In genomic region chr4:125833-126232, GRCh38 we compare ENCODE assay signal across 8 cellular contexts. TPM values are rescaled to one million over a fixed set of nuclear protein-coding genes. Genes with fewer than 3 reads are reported as not detected.
A peak's percentile ranks its signal among the peaks of the same experiment; 100 is the strongest.
DNase-seq lines count a peak whose midpoint lies in the region; ATAC-seq and FAIRE-seq lines count a peak whose summit lies in the region.

No MANE protein-coding gene starts in this region.

- no peaks in the 10 kb centered on the region for H3K27me3 ChIP-seq in iPS DF 6.9 (ENCODE audit: control insufficient read depth, insufficient read depth, low read length)

- H3K4me1 Mint-ChIP-seq in T-helper 2 cell treated with Interferon-gamma antibody and Interleukin-4, amounts not matched to agents 5 μg/mL and 100 μg/mL, for 36 hours (ENCODE audit: low read depth): peaks cover 16% of the 10 kb centered on the region
- peaks cover 31% of the 10 kb centered on the region for H3K4me1 Mint-ChIP-seq in activated CD8-positive, alpha-beta T cell treated with anti-CD3 and anti-CD28 coated beads, Interleukin-2, amount 10 ng/mL, durations not matched to agents 7 days and 5 days (ENCODE audit: low read depth)
- H3K4me1 Mint-ChIP-seq in stimulated activated naive CD8-positive, alpha-beta T cell treated with anti-CD3 and anti-CD28 coated beads, Interleukin-15, amount 100 ng/mL, for 72 hours: peaks cover 24% of the 10 kb centered on the region

- CTCF ChIA-PET in activated CD8-positive, alpha-beta T cell treated with anti-CD3 and anti-CD28 coated beads, Interleukin-2, amount 10 ng/mL, durations not matched to agents 7 days and 5 days (lab: Charles Lee): no interaction called here

- no peak overlapping the region for H3K27ac ChIP-seq in iPS DF 6.9 (ENCODE audit: low read length)

- H3K36me3 ChIP-seq in iPS DF 6.9 (ENCODE audit: control insufficient read depth, insufficient read depth, low read length): no peaks in the 10 kb centered on the region

- no peaks in the 10 kb centered on the region for H3K4me1 ChIP-seq in iPS DF 6.9 (ENCODE audit: control insufficient read depth, insufficient read depth, low read length)

- no peak for FAIRE-seq in urothelium cell line (lab: Jason Lieb, UNC)

- H3K36me3 Mint-ChIP-seq in T-helper 2 cell treated with Interferon-gamma antibody and Interleukin-4, amounts not matched to agents 5 μg/mL and 100 μg/mL, for 36 hours (ENCODE audit: low read depth): peaks cover 46% of the 10 kb centered on the region
- H3K36me3 Mint-ChIP-seq in activated CD8-positive, alpha-beta T cell treated with anti-CD3 and anti-CD28 coated beads, Interleukin-2, amount 10 ng/mL, durations not matched to agents 7 days and 5 days (ENCODE audit: low read depth): peaks cover 76% of the 10 kb centered on the region

- POLR2A ChIA-PET in activated CD8-positive, alpha-beta T cell treated with anti-CD3 and anti-CD28 coated beads, Interleukin-2, amount 10 ng/mL, durations not matched to agents 7 days and 5 days (lab: Charles Lee): interaction anchor here (2.4 to 2.7 kb wide), 2 partner anchors 9 to 348 kb away, joined by 14 to 15 read pairs; no protein-coding TSS in a partner anchor

- peak overlapping the region; percentile 87; the same call in 1 of the 2 replicates for H3K4me3 ChIP-seq in iPS DF 6.9 (ENCODE audit: low read length)

- no CpG with 5 or more reads among the region's 5 CpGs for WGBS in iPS DF 6.9 (ENCODE audit: insufficient coverage, insufficient read length)

- peak overlapping the region; percentile 100 for H3K27ac Mint-ChIP-seq in T-helper 2 cell treated with Interferon-gamma antibody and Interleukin-4, amounts not matched to agents 5 μg/mL and 100 μg/mL, for 36 hours
- H3K27ac Mint-ChIP-seq in activated CD8-positive, alpha-beta T cell treated with anti-CD3 and anti-CD28 coated beads, Interleukin-2, amount 10 ng/mL, durations not matched to agents 7 days and 5 days: peak overlapping the region; percentile 97
- H3K27ac Mint-ChIP-seq in stimulated activated naive CD8-positive, alpha-beta T cell treated with anti-CD3 and anti-CD28 coated beads, Interleukin-15, amount 100 ng/mL, for 72 hours: peak overlapping the region; percentile 14 to 66

- H3K9me3 Mint-ChIP-seq in T-helper 2 cell treated with Interferon-gamma antibody and Interleukin-4, amounts not matched to agents 5 μg/mL and 100 μg/mL, for 36 hours: peaks cover 27% of the 10 kb centered on the region
- H3K9me3 Mint-ChIP-seq in activated CD8-positive, alpha-beta T cell treated with anti-CD3 and anti-CD28 coated beads, Interleukin-2, amount 10 ng/mL, durations not matched to agents 7 days and 5 days (ENCODE audit: insufficient read depth): peaks cover 43% of the 10 kb centered on the region
- peaks cover 14 to 16% of the 10 kb centered on the region in 2 donors for H3K9me3 Mint-ChIP-seq in stimulated activated naive CD8-positive, alpha-beta T cell treated with anti-CD3 and anti-CD28 coated beads, Interleukin-15, amount 100 ng/mL, for 72 hours

- peak overlapping the region; percentile 96 for H3K4me3 Mint-ChIP-seq in T-helper 2 cell treated with Interferon-gamma antibody and Interleukin-4, amounts not matched to agents 5 μg/mL and 100 μg/mL, for 36 hours
- H3K4me3 Mint-ChIP-seq in activated CD8-positive, alpha-beta T cell treated with anti-CD3 and anti-CD28 coated beads, Interleukin-2, amount 10 ng/mL, durations not matched to agents 7 days and 5 days: peak overlapping the region; percentile 95
- peak overlapping the region; percentile 97 to 100 for H3K4me3 Mint-ChIP-seq in stimulated activated naive CD8-positive, alpha-beta T cell treated with anti-CD3 and anti-CD28 coated beads, Interleukin-15, amount 100 ng/mL, for 72 hours

- no peak for DNase-seq in T-helper 2 cell treated with Interferon-gamma antibody and Interleukin-4, amounts not matched to agents 5 μg/mL and 100 μg/mL, for 36 hours (ENCODE audit: low spot score)
- DNase-seq in T-helper 2 cell (no peak), iPS DF 6.9 (ENCODE audit: low read depth, low spot score) (no peak), NCI-H1092 (lab: John Stamatoyannopoulos, UW) (no peak), urothelium cell line (ENCODE audit: low spot score) (no peak)
- DNase-seq in activated CD8-positive, alpha-beta T cell treated with anti-CD3 and anti-CD28 coated beads, Interleukin-2, amount 10 ng/mL, durations not matched to agents 7 days and 5 days: no peak
- DNase-seq in stimulated activated naive CD8-positive, alpha-beta T cell treated with anti-CD3 and anti-CD28 coated beads, Interleukin-15, amount 100 ng/mL, for 72 hours: no peak

- H3K9me3 ChIP-seq in iPS DF 6.9 (ENCODE audit: control insufficient read depth, insufficient read depth, low read length): no peaks in the 10 kb centered on the region

- no peaks in the 10 kb centered on the region for H3K27me3 Mint-ChIP-seq in T-helper 2 cell treated with Interferon-gamma antibody and Interleukin-4, amounts not matched to agents 5 μg/mL and 100 μg/mL, for 36 hours (ENCODE audit: low read depth)
- no peaks in the 10 kb centered on the region for H3K27me3 Mint-ChIP-seq in activated CD8-positive, alpha-beta T cell treated with anti-CD3 and anti-CD28 coated beads, Interleukin-2, amount 10 ng/mL, durations not matched to agents 7 days and 5 days (ENCODE audit: low read depth)
- no peaks in the 10 kb centered on the region for H3K27me3 Mint-ChIP-seq in stimulated activated naive CD8-positive, alpha-beta T cell treated with anti-CD3 and anti-CD28 coated beads, Interleukin-15, amount 100 ng/mL, for 72 hours

- no peak for ATAC-seq in activated CD8-positive, alpha-beta T cell treated with anti-CD3 and anti-CD28 coated beads, Interleukin-2, amount 10 ng/mL, durations not matched to agents 7 days and 5 days
- ATAC-seq in stimulated activated naive CD8-positive, alpha-beta T cell treated with anti-CD3 and anti-CD28 coated beads, Interleukin-15, amount 100 ng/mL, for 72 hours: no peak
- ATAC-seq in HG03457 (IDR thresholded peaks at IDR 0.05; ENCODE audit: unreplicated experiment): no peak

RNA-seq across cellular contexts. Expression of gene ZNF718, which starts 1.5 kb away (rescaled TPM):
- 10 to 100 TPM; 11.5 to 12.4 TPM for total RNA-seq in activated CD8-positive, alpha-beta T cell treated with anti-CD3 and anti-CD28 coated beads, Interleukin-2, amount 10 ng/mL, durations not matched to agents 7 days and 5 days

Comparison
In these comparisons a context has a peak if more than half of its experiments do, and no peak if none do; other contexts are left out.
1. H3K27ac Mint-ChIP-seq: peak in every context shown above with its lines; median percentile 100 in T-helper 2 cell treated with Interferon-gamma antibody and Interleukin-4, amounts not matched to agents 5 μg/mL and 100 μg/mL, for 36 hours; 97 in activated CD8-positive, alpha-beta T cell treated with anti-CD3 and anti-CD28 coated beads, Interleukin-2, amount 10 ng/mL, durations not matched to agents 7 days and 5 days; 40 in stimulated activated naive CD8-positive, alpha-beta T cell treated with anti-CD3 and anti-CD28 coated beads, Interleukin-15, amount 100 ng/mL, for 72 hours.